ENCODE assay signal across 9 cellular contexts in the genomic region with DNA sequence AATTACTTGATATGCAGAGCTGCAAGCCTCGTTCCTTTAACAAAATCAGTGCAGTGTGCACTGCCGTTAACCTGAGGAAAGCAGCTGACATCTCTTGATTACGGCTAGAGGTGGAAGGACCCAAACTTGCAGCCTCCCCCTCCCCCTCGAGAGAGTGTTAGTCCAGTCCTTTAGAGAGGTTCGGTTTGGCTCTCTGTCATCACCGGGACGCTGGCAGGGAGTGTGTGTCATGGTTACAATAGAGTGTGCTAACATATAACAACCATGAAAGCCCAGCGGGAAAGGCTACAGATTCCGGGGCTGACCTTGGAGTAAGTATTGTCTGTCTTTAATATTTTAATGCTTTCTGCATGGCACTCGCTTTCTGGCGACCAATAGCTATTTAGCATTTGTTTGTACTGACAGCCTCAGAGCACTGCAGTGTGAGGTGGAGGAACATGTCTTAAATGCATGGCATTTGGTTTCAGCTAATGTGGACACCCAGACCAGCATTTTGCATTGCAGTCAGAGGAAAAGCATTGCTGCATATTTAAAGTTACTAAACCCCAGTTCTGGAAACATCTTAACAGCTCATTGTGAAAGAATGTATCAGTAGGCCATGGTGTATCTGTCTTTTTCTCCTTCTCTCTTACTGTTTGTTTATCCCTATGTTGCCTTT.
DNase-seq lines count a peak whose midpoint lies in the region; ATAC-seq and TF ChIP-seq lines count a peak whose summit lies in the region.
"Had no signal": no experiment of that assay in that cellular context is flagged by ENCODE, and none has a peak within 500 bp of the region (broad histone marks: within the 10 kb centered on the region; RNA-seq: fewer than 3 reads in every experiment).

No MANE protein-coding gene starts in this region.

- TF ChIP-seq CTCF in VCaP (conservative IDR thresholded peaks at IDR 0.05) (no peak), left ventricle myocardium inferior (IDR thresholded peaks at IDR 0.05; ENCODE audit: borderline replicate concordance) (no peak)

- H3K27ac ChIP-seq in VCaP (peak overlapping the region; percentile 62), left ventricle myocardium inferior (replicated peaks) (peak overlapping the region; percentile 84)

- H3K36me3 ChIP-seq in left ventricle myocardium inferior: no peaks in the 10 kb centered on the region

- H3K27me3 ChIP-seq in left ventricle myocardium inferior (ENCODE audit: low read depth): no peaks in the 10 kb centered on the region

- H3K4me3 ChIP-seq in left ventricle myocardium inferior: peak overlapping the region; percentile 64
- H3K4me3 ChIP-seq: GM12878 had no signal

- intact Hi-C loops in left ventricle myocardium inferior (cut with micrococcal nuclease): no loop called here
- intact Hi-C loops in posterior cingulate gyrus (cut with DNase I): no loop called here

- DNase-seq in Daoy (ENCODE audit: low read depth): peak; percentile 38
- DNase-seq in left ventricle myocardium inferior: peak; percentile 40
- DNase-seq in posterior cingulate gyrus: peak in 8 of 10 donors; percentile 26 to 88 (median 39)
- DNase-seq in NK-92 treated with Interleukin-12 subunit alpha and Interleukin-12 subunit beta, amount 100 ng/mL, for 24 hours (lab: John Stamatoyannopoulos, UW): no peak
- DNase-seq in NCI-H2171 (lab: John Stamatoyannopoulos, UW): no peak

- H3K4me1 ChIP-seq in left ventricle myocardium inferior: peaks cover 67% of the 10 kb centered on the region

- ATAC-seq in HG02623 (IDR thresholded peaks at IDR 0.05; ENCODE audit: unreplicated experiment) (no peak), HG03139 (IDR thresholded peaks at IDR 0.05; ENCODE audit: unreplicated experiment) (no peak)
- ATAC-seq: GM12878 had no signal

- no peaks in the 10 kb centered on the region for H3K9me3 ChIP-seq in left ventricle myocardium inferior (replicated peaks)

Comparison
In these comparisons a context has a peak if more than half of its experiments do, and no peak if none do; other contexts are left out.
1. DNase-seq: peak in Daoy (single experiment), left ventricle myocardium inferior (single experiment) and posterior cingulate gyrus (8 of 10); none in NK-92 treated with Interleukin-12 subunit alpha and Interleukin-12 subunit beta, amount 100 ng/mL, for 24 hours (single experiment) and NCI-H2171 (single experiment).